Comparison of ENCODE assay signal across 13 cellular contexts in the genomic region with DNA sequence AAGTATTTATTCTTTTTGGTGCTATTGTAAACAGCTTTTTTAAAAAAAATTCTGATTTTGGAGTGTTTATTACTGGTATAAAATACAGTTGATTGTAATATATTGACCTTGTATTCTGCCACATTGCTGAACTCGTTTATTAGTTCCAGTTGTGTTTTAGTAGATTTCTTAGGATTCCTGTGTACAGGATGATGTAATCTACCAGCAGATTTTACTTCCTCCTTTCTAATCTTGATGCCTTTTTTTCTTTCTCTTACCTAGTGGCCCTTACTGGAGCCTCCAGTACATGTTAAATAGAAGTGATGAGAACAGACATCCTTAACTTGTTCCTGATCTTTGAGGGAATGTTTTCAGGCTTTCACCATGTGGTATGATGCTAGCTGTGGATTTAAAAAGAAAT.
"Had no signal": no experiment of that assay in that cellular context is flagged by ENCODE, and none has a peak within 500 bp of the region (broad histone marks: within the 10 kb centered on the region; RNA-seq: fewer than 3 reads in every experiment).

No MANE protein-coding gene starts in this region.

- H3K36me3 ChIP-seq: left ventricle myocardium inferior, prostate gland, right lobe of liver, tibial artery had no signal

- H3K27ac ChIP-seq: left ventricle myocardium inferior, prostate gland, right lobe of liver, tibial artery had no signal

- H3K4me1 ChIP-seq: left ventricle myocardium inferior, prostate gland, right lobe of liver, tibial artery had no signal

- H3K4me3 ChIP-seq: left ventricle myocardium inferior, prostate gland, right lobe of liver, tibial artery had no signal

- H3K27me3 ChIP-seq: right lobe of liver, tibial artery had no signal

- DNase-seq: activated CD4-positive, alpha-beta T cell treated with anti-CD3 and anti-CD28 coated beads, Interleukin-2, amount 50 U/mL, for 1 hour; activated naive CD4-positive, alpha-beta T cell treated with anti-CD3 and anti-CD28 coated beads for 36 hours; activated T-cell treated with anti-CD3 and anti-CD28 coated beads for 4 hours; cerebellar nuclear complex; foreskin melanocyte; head of caudate nucleus; islet precursor cell; left ventricle myocardium inferior; mesenchymal stem cell; occipital lobe; right lobe of liver; tibial artery had no signal

- H3K9me3 ChIP-seq: left ventricle myocardium inferior, prostate gland, right lobe of liver, tibial artery had no signal
